Comparison of ENCODE assay signal across 8 cellular contexts in the genomic region with DNA sequence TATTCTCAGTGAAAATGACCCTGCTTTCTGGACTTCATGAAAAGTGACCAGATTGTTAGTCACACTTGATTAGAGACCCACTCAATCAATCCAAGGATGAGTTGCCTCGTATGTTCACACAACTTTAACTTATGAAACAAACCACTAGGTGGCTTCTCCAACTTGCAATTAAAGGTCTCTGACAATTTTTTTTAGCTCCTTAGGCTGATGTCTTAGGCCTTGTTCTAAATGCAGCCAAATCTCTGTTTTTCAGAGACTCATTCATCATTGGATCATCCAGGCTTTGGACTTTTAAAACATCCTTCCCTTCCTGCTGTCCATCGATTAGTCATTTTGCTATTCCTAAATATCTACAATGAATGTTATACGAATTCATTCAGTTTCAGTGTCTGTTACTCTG.
DNase-seq lines count a peak whose midpoint lies in the region; ATAC-seq, FAIRE-seq and TF ChIP-seq lines count a peak whose summit lies in the region.

No MANE protein-coding gene starts in this region.

- no peaks in the 10 kb centered on the region for H3F3A ChIP-seq in GM23338 (replicated peaks; ENCODE audit: low read depth)

- no peak overlapping the region for H3K4me3 ChIP-seq in GM23338
- H3K4me3 ChIP-seq in KMS-11 (IDR thresholded peaks at IDR 0.05; ENCODE audit: insufficient read depth, low read depth, low read length) = no peak overlapping the region
- no peak overlapping the region for H3K4me3 ChIP-seq in kidney epithelial cell (ENCODE audit: low read depth, low read length)
- H3K4me3 ChIP-seq in gastrocnemius medialis = no peak overlapping the region

- no peak overlapping the region for H3K9ac ChIP-seq in KMS-11

- no peaks in the 10 kb centered on the region for H3K27me3 ChIP-seq in GM23338 (ENCODE audit: insufficient read depth)
- no peaks in the 10 kb centered on the region for H3K27me3 ChIP-seq in KMS-11 (ENCODE audit: insufficient read depth, low read depth)
- no peaks in the 10 kb centered on the region for H3K27me3 ChIP-seq in kidney epithelial cell (ENCODE audit: control insufficient read depth, insufficient read depth, low read length)
- H3K27me3 ChIP-seq in gastrocnemius medialis = no peaks in the 10 kb centered on the region

- TF ChIP-seq CTCF in GM23338 (conservative IDR thresholded peaks at IDR 0.05; ENCODE audit: low read depth in 2 of 2) (peak; percentile 69 to 72), KMS-11 (conservative IDR thresholded peaks at IDR 0.05; ENCODE audit: low read depth, low read length) (peak; percentile 74), WTC11 (IDR thresholded peaks at IDR 0.05) (no peak), kidney epithelial cell (IDR thresholded peaks at IDR 0.05; ENCODE audit: insufficient read depth, low read length, poor library complexity, severe bottlenecking) (peak; percentile 57), gastrocnemius medialis (IDR thresholded peaks at IDR 0.05 in 4 of 5, conservative IDR thresholded peaks at IDR 0.05 in 1 of 5) (peak in 2 of 5 experiments; percentile 16 to 36)

- H3K4me1 Mint-ChIP-seq in GM23338 (peaks cover 4% of the 10 kb centered on the region; the same call in 2 of the 3 replicates), WTC11 (peaks cover 7% of the 10 kb centered on the region)

- no peaks in the 10 kb centered on the region; the same call in 1 of the 2 replicates for H4K20me1 ChIP-seq in GM23338 (replicated peaks; ENCODE audit: insufficient read depth)
- H4K20me1 ChIP-seq in KMS-11 (ENCODE audit: insufficient read depth) = no peaks in the 10 kb centered on the region

- H3K4me3 Mint-ChIP-seq in GM23338 (no peak overlapping the region), WTC11 (no peak overlapping the region)

- TF ChIP-seq POLR2A in gastrocnemius medialis (IDR thresholded peaks at IDR 0.05) = no peak

- CTCF ChIA-PET in WTC11 (lab: Charles Lee) = interaction anchor here (0.6 to 2.2 kb wide), 22 partner anchors 9 to 165 kb away, joined by 3 to 23 read pairs (median 4); no protein-coding TSS in a partner anchor

- H3K4me1 ChIP-seq in GM23338 (ENCODE audit: insufficient read depth) (no peaks in the 10 kb centered on the region), KMS-11 (ENCODE audit: low read depth, poor library complexity, severe bottlenecking) (no peaks in the 10 kb centered on the region), gastrocnemius medialis (no peaks in the 10 kb centered on the region)

- no peaks in the 10 kb centered on the region for H3K9me3 ChIP-seq in gastrocnemius medialis

- H3K4me2 ChIP-seq in GM23338 (no peak overlapping the region), KMS-11 (no peak overlapping the region)

- H3K9me2 ChIP-seq in GM23338 (ENCODE audit: insufficient read depth) = no peaks in the 10 kb centered on the region

- POLR2A ChIA-PET in WTC11 (lab: Charles Lee) = no interaction called here

- no peak overlapping the region for H3K27ac Mint-ChIP-seq in GM23338
- no peak overlapping the region for H3K27ac Mint-ChIP-seq in WTC11

- DNase-seq in GM03348 (ENCODE audit: low spot score) (peak; percentile 66), GM23338 (ENCODE audit: low spot score) (peak; percentile 83), WTC11 (ENCODE audit: low spot score) (no peak), kidney epithelial cell (ENCODE audit: low read depth) (peak; percentile 23), gastrocnemius medialis (no peak), occipital lobe (lab: John Stamatoyannopoulos, UW) (no peak)

- intact Hi-C loops in gastrocnemius medialis (cut with DNase I; ENCODE audit: low total_unique reads) = no loop called here

- H3K79me2 ChIP-seq in GM23338 (replicated peaks; ENCODE audit: insufficient read depth) (no peaks in the 10 kb centered on the region), KMS-11 (ENCODE audit: insufficient read depth, low read depth) (no peaks in the 10 kb centered on the region)

- in situ Hi-C loops in gastrocnemius medialis (cut with MboI; ENCODE audit: low sequenced_read_pairs in 4 of 4) = no loop called here

- H3K36me3 Mint-ChIP-seq in GM23338 (ENCODE audit: low read depth) = peaks cover 14% of the 10 kb centered on the region
- peaks cover 10% of the 10 kb centered on the region for H3K36me3 Mint-ChIP-seq in WTC11

- ATAC-seq in GM23338 (peak; percentile 77), WTC11 (peak; percentile 81), gastrocnemius medialis (no peak)

- H2AFZ ChIP-seq in GM23338 = no peak overlapping the region
- H2AFZ ChIP-seq in KMS-11 (ENCODE audit: low read depth) = no peak overlapping the region

- no peak overlapping the region for H3K27ac ChIP-seq in GM23338 (ENCODE audit: low read depth)
- no peak overlapping the region for H3K27ac ChIP-seq in KMS-11
- no peak overlapping the region for H3K27ac ChIP-seq in gastrocnemius medialis

- H3K36me3 ChIP-seq in GM23338 (ENCODE audit: insufficient read depth) (peaks cover 3% of the 10 kb centered on the region; the same call in 1 of the 2 replicates), KMS-11 (ENCODE audit: insufficient read depth) (no peaks in the 10 kb centered on the region), kidney epithelial cell (ENCODE audit: control insufficient read depth, insufficient read depth, low read length) (no peaks in the 10 kb centered on the region), gastrocnemius medialis (no peaks in the 10 kb centered on the region)

- peak; percentile 58 for FAIRE-seq in A204.1 (lab: Jason Lieb, UNC)

- H3K9me3 Mint-ChIP-seq in GM23338 (no peaks in the 10 kb centered on the region), WTC11 (no peaks in the 10 kb centered on the region)

- H3K27me3 Mint-ChIP-seq in GM23338 (ENCODE audit: insufficient read depth, low read depth, poor library complexity) (peaks cover 2% of the 10 kb centered on the region), WTC11 (ENCODE audit: low read depth) (no peaks in the 10 kb centered on the region)

TF ChIP-seq in GM23338, 12 proteins besides CTCF, POLR2A, EP300 and RAD21 (continues in another document):
- TF ChIP-seq STAT1 (IDR thresholded peaks at IDR 0.05; ENCODE audit: unreplicated experiment) = no peak

TF ChIP-seq in WTC11, 78 proteins besides CTCF, POLR2A, EP300 and RAD21 (continues in another document):
- TF ChIP-seq, protein P1, sequence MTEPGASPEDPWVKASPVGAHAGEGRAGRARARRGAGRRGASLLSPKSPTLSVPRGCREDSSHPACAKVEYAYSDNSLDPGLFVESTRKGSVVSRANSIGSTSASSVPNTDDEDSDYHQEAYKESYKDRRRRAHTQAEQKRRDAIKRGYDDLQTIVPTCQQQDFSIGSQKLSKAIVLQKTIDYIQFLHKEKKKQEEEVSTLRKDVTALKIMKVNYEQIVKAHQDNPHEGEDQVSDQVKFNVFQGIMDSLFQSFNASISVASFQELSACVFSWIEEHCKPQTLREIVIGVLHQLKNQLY (CRISPR knock-in tag; IDR thresholded peaks at IDR 0.05) = no peak
- TF ChIP-seq, protein P2, sequence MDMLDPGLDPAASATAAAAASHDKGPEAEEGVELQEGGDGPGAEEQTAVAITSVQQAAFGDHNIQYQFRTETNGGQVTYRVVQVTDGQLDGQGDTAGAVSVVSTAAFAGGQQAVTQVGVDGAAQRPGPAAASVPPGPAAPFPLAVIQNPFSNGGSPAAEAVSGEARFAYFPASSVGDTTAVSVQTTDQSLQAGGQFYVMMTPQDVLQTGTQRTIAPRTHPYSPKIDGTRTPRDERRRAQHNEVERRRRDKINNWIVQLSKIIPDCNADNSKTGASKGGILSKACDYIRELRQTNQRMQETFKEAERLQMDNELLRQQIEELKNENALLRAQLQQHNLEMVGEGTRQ (CRISPR knock-in tag; IDR thresholded peaks at IDR 0.05) = no peak
- TF ChIP-seq ZNF263 (CRISPR knock-in tag; IDR thresholded peaks at IDR 0.05; ENCODE audit: low read depth) (no peak), FOXK1 (CRISPR knock-in tag; IDR thresholded peaks at IDR 0.05) (no peak), NFATC4 (CRISPR knock-in tag; IDR thresholded peaks at IDR 0.05) (no peak), GABPB1 (CRISPR knock-in tag; IDR thresholded peaks at IDR 0.05) (no peak), JAZF1 (CRISPR knock-in tag; IDR thresholded peaks at IDR 0.05) (no peak)
- TF ChIP-seq, protein P3, sequence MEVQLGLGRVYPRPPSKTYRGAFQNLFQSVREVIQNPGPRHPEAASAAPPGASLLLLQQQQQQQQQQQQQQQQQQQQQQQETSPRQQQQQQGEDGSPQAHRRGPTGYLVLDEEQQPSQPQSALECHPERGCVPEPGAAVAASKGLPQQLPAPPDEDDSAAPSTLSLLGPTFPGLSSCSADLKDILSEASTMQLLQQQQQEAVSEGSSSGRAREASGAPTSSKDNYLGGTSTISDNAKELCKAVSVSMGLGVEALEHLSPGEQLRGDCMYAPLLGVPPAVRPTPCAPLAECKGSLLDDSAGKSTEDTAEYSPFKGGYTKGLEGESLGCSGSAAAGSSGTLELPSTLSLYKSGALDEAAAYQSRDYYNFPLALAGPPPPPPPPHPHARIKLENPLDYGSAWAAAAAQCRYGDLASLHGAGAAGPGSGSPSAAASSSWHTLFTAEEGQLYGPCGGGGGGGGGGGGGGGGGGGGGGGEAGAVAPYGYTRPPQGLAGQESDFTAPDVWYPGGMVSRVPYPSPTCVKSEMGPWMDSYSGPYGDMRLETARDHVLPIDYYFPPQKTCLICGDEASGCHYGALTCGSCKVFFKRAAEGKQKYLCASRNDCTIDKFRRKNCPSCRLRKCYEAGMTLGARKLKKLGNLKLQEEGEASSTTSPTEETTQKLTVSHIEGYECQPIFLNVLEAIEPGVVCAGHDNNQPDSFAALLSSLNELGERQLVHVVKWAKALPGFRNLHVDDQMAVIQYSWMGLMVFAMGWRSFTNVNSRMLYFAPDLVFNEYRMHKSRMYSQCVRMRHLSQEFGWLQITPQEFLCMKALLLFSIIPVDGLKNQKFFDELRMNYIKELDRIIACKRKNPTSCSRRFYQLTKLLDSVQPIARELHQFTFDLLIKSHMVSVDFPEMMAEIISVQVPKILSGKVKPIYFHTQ (CRISPR knock-in tag; IDR thresholded peaks at IDR 0.05) = no peak
- TF ChIP-seq, protein P4, sequence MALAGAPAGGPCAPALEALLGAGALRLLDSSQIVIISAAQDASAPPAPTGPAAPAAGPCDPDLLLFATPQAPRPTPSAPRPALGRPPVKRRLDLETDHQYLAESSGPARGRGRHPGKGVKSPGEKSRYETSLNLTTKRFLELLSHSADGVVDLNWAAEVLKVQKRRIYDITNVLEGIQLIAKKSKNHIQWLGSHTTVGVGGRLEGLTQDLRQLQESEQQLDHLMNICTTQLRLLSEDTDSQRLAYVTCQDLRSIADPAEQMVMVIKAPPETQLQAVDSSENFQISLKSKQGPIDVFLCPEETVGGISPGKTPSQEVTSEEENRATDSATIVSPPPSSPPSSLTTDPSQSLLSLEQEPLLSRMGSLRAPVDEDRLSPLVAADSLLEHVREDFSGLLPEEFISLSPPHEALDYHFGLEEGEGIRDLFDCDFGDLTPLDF (CRISPR knock-in tag; IDR thresholded peaks at IDR 0.05) = no peak

Comparison
In these comparisons a context has a peak if more than half of its experiments do, and no peak if none do; other contexts are left out.
1. DNase-seq: peak in GM03348 (single experiment), GM23338 (single experiment) and kidney epithelial cell (single experiment); none in WTC11 (single experiment), gastrocnemius medialis (0 of 2) and occipital lobe (single experiment).
2. ATAC-seq: peak in GM23338 (single experiment) and WTC11 (single experiment); none in gastrocnemius medialis (0 of 2).